In genomic region chr5:75067434-75067833, GRCh38 we compare ENCODE assay signal across 1 cellular context.
TF ChIP-seq lines count a peak whose summit lies in the region.

No MANE protein-coding gene starts in this region.

TF ChIP-seq in HepG2, 621 proteins besides CTCF, POLR2A, EP300 and RAD21 (continued from another document):
- TF ChIP-seq TFE3 (CRISPR knock-in tag; IDR thresholded peaks at IDR 0.05) (no peak), ATM (IDR thresholded peaks at IDR 0.05; ENCODE audit: borderline replicate concordance) (no peak), ZNF878 (CRISPR knock-in tag; IDR thresholded peaks at IDR 0.05) (no peak), THAP9 (CRISPR knock-in tag; IDR thresholded peaks at IDR 0.05; ENCODE audit: borderline replicate concordance) (no peak)
- TF ChIP-seq, protein P1, sequence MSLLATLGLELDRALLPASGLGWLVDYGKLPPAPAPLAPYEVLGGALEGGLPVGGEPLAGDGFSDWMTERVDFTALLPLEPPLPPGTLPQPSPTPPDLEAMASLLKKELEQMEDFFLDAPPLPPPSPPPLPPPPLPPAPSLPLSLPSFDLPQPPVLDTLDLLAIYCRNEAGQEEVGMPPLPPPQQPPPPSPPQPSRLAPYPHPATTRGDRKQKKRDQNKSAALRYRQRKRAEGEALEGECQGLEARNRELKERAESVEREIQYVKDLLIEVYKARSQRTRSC (CRISPR knock-in tag; IDR thresholded peaks at IDR 0.05; ENCODE audit: low read depth) = no peak
